In genomic region chr7:120988591-120989299, GRCh38 we compare ENCODE assay signal across 1 cellular context.
A peak's percentile ranks its signal among the peaks of the same experiment; 100 is the strongest.
TF ChIP-seq lines count a peak whose summit lies in the region.

Gene CPED1 (plus strand): TSS chr7:120988711. CDS start chr7:120989622, 911 bp downstream.

TF ChIP-seq in HEK293, 187 proteins besides CTCF, POLR2A, EP300 and RAD21 (continued from another document):
- no peak for TF ChIP-seq ZSCAN18 (tag by site-specific recombination; IDR thresholded peaks at IDR 0.05)
- 0 out of 2 replicates have a peak, but pooled peaks have one; percentile 5 for TF ChIP-seq ZBTB17 (tag by site-specific recombination; IDR thresholded peaks at IDR 0.05)
- no peak for TF ChIP-seq ZNF624 (tag by site-specific recombination; IDR thresholded peaks at IDR 0.05)
- TF ChIP-seq PATZ1 (tag by site-specific recombination; IDR thresholded peaks at IDR 0.05) = 0 out of 2 replicates have a peak, but pooled peaks have one; percentile 49
- peak; percentile 19; the same call in 1 of the 2 replicates for TF ChIP-seq ZSCAN30 (tag by site-specific recombination; IDR thresholded peaks at IDR 0.05)
- TF ChIP-seq ZNF518A (tag by site-specific recombination; conservative IDR thresholded peaks at IDR 0.05; ENCODE audit: low read depth) = no peak
- no peak; the same call in 1 of the 2 replicates for TF ChIP-seq ZNF366 (tag by site-specific recombination; conservative IDR thresholded peaks at IDR 0.05)
- TF ChIP-seq KLF8 (tag by site-specific recombination; IDR thresholded peaks at IDR 0.05) = 0 out of 2 replicates have a peak, but pooled peaks have one; percentile 34
- TF ChIP-seq ZBTB11 (tag by site-specific recombination; conservative IDR thresholded peaks at IDR 0.05; ENCODE audit: low read depth) = no peak
- peak; percentile 84 for TF ChIP-seq GLIS1 (tag by site-specific recombination; IDR thresholded peaks at IDR 0.05)
- TF ChIP-seq ZSCAN4 (tag by site-specific recombination; IDR thresholded peaks at IDR 0.05) = peak; percentile 90
- TF ChIP-seq ZNF660 (tag by site-specific recombination; IDR thresholded peaks at IDR 0.05) = peak; percentile 61; the same call in 1 of the 2 replicates
- TF ChIP-seq ZNF19 (tag by site-specific recombination; IDR thresholded peaks at IDR 0.05; ENCODE audit: low read depth) = no peak
- no peak for TF ChIP-seq ZNF639 (tag by site-specific recombination; IDR thresholded peaks at IDR 0.05)
- TF ChIP-seq PRDM4 (tag by site-specific recombination; IDR thresholded peaks at IDR 0.05) = 0 out of 2 replicates have a peak, but pooled peaks have one; percentile 30
- 0 out of 2 replicates have a peak, but pooled peaks have one; percentile 34 for TF ChIP-seq ZXDB (tag by site-specific recombination; IDR thresholded peaks at IDR 0.05)
- peak; percentile 64; the same call in 1 of the 2 replicates for TF ChIP-seq ZNF600 (tag by site-specific recombination; IDR thresholded peaks at IDR 0.05)
- TF ChIP-seq HIC1 (tag by site-specific recombination; IDR thresholded peaks at IDR 0.05) = peak; percentile 45
- peak; percentile 84 for TF ChIP-seq ZNF335 (tag by site-specific recombination; conservative IDR thresholded peaks at IDR 0.05)
- peak; percentile 69; the same call in 1 of the 2 replicates for TF ChIP-seq ZNF596 (tag by site-specific recombination; IDR thresholded peaks at IDR 0.05)
- no peak for TF ChIP-seq ZNF548 (tag by site-specific recombination; IDR thresholded peaks at IDR 0.05)
- TF ChIP-seq ZBTB20 (tag by site-specific recombination; IDR thresholded peaks at IDR 0.05) = peak; percentile 38; the same call in 1 of the 2 replicates
- peak; percentile 96 for TF ChIP-seq SCRT2 (tag by site-specific recombination; IDR thresholded peaks at IDR 0.05)
- TF ChIP-seq ZNF341 (tag by site-specific recombination; IDR thresholded peaks at IDR 0.05; ENCODE audit: low read depth) = peak; percentile 33; the same call in 1 of the 2 replicates
- no peak for TF ChIP-seq ZNF426 (tag by site-specific recombination; IDR thresholded peaks at IDR 0.05)
- TF ChIP-seq ZNF560 (tag by site-specific recombination; IDR thresholded peaks at IDR 0.05; ENCODE audit: borderline replicate concordance) = no peak
- TF ChIP-seq ZIC2 (tag by site-specific recombination; IDR thresholded peaks at IDR 0.05) = peak; percentile 61
- no peak for TF ChIP-seq ZNF76 (tag by site-specific recombination; IDR thresholded peaks at IDR 0.05; ENCODE audit: borderline replicate concordance, low read depth)
- peak; percentile 49; the same call in 1 of the 2 replicates for TF ChIP-seq ZNF843 (tag by site-specific recombination; IDR thresholded peaks at IDR 0.05)
- TF ChIP-seq ZNF561 (tag by site-specific recombination; IDR thresholded peaks at IDR 0.05; ENCODE audit: borderline replicate concordance) = 0 out of 2 replicates have a peak, but pooled peaks have one; percentile 44
- TF ChIP-seq ZNF692 (tag by site-specific recombination; IDR thresholded peaks at IDR 0.05) = peak; percentile 74
- 0 out of 2 replicates have a peak, but pooled peaks have one; percentile 20 for TF ChIP-seq ZNF629 (tag by site-specific recombination; IDR thresholded peaks at IDR 0.05)
- peak; percentile 54; the same call in 1 of the 2 replicates for TF ChIP-seq ZEB2 (tag by site-specific recombination; IDR thresholded peaks at IDR 0.05)
- peak; percentile 91 for TF ChIP-seq ZBTB8A (tag by site-specific recombination; IDR thresholded peaks at IDR 0.05)
